In the genomic region with DNA sequence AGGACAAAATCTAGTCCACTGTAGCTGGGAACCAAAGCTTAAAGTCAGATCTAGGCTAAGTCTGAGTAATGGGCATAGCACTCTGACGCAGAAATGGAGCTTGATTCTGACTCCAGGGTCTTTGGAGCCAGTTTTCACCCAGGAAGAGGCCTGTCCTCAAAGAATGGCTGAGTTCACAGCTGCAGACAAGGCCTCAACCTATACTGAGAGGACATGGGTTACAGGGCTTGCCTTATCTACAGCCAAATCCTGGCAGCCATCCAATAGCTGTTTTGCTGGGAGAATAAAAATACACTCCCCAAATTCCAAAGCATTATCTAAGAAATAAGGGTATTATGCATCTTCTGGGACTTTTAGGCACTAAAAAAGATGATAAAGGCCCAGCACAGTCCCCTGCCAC, we compare ENCODE assay signal across 33 cellular contexts.
A peak's percentile ranks its signal among the peaks of the same experiment; 100 is the strongest.
DNase-seq lines count a peak whose midpoint lies in the region; ATAC-seq, FAIRE-seq and TF ChIP-seq lines count a peak whose summit lies in the region.
"Had no signal": no experiment of that assay in that cellular context is flagged by ENCODE, and none has a peak within 500 bp of the region (broad histone marks: within the 10 kb centered on the region; RNA-seq: fewer than 3 reads in every experiment).

No MANE protein-coding gene starts in this region.

- no peak for TF ChIP-seq EP300 in SK-N-SH (IDR thresholded peaks at IDR 0.05; ENCODE audit: borderline replicate concordance in 1 of 2, low read depth in 1 of 2, low read length in 1 of 2)

- H3K27me3 ChIP-seq in SK-N-SH (ENCODE audit: insufficient read depth) = no peaks in the 10 kb centered on the region
- H3K27me3 ChIP-seq in keratinocyte (ENCODE audit: control insufficient read depth, extremely low read depth, insufficient read depth, low read length) = no peaks in the 10 kb centered on the region
- no peaks in the 10 kb centered on the region for H3K27me3 ChIP-seq in small intestine (ENCODE audit: control insufficient read depth in 2 of 2, insufficient read depth in 2 of 2, low read length in 2 of 2)
- H3K27me3 ChIP-seq: BLaER1 treated with 17β-estradiol and CSF1 and Interleukin-3, amounts not matched to agents 10 nM and 100 nM; esophagus muscularis mucosa; left lung; right atrium auricular region; suprapubic skin had no signal

- DNase-seq in HUDEP-2 (lab: John Stamatoyannopoulos, UW; ENCODE audit: unreplicated experiment in 76 of 76) = peak in 45 of 76 experiments; percentile 1 to 53 (median 22)
- DNase-seq in SK-N-SH = peak; percentile 30
- DNase-seq in keratinocyte (ENCODE audit: low read depth, low spot score) = no peak
- DNase-seq in small intestine = peak; percentile 32
- DNase-seq in inferior parietal cortex (ENCODE audit: extremely low spot score) = no peak
- no peak for DNase-seq in SKM-1 (lab: John Stamatoyannopoulos, UW; ENCODE audit: unreplicated experiment)
- DNase-seq in midbrain (lab: John Stamatoyannopoulos, UW) = no peak
- DNase-seq: activated B cell treated with CpG ODN at 0.5 μM for 24 hours; activated CD4-positive, alpha-beta T cell treated with anti-CD3 and anti-CD28 coated beads, Interleukin-2, amount 50 U/mL, for 48 hours; activated CD8-positive, alpha-beta memory T cell treated with anti-CD3 and anti-CD28 coated beads, Interleukin-2, amount 50 U/mL, for 4 hours; activated naive CD4-positive, alpha-beta T cell treated with anti-CD3 and anti-CD28 coated beads, Interleukin-2, amount 10 ng/mL, durations not matched to agents 7 days and 5 days; amygdala; COR-L47; DND-41; foreskin melanocyte; Kasumi-1; left lung; NCI-H1436; NCI-H2081 treated with DMSO at 0.1 percent for 48 hours; PC-3; Right ventricle myocardium superior; stimulated activated CD4-positive, alpha-beta T cell treated with anti-CD3 and anti-CD28 coated beads, Interleukin-4, amount 100 ng/mL, for 1 hour; SW 1271; T1000 had no signal

- H3K27ac ChIP-seq in SK-N-SH (ENCODE audit: low read depth in 2 of 2, low read length in 1 of 2) = no peak overlapping the region
- H3K27ac ChIP-seq in keratinocyte (ENCODE audit: control insufficient read depth, insufficient read depth, low read length) = no peak overlapping the region
- H3K27ac ChIP-seq in small intestine (ENCODE audit: low read depth in 1 of 2, low read length in 1 of 2) = no peak overlapping the region
- H3K27ac ChIP-seq: BLaER1 treated with 17β-estradiol and CSF1 and Interleukin-3, amounts not matched to agents 10 nM and 100 nM; esophagus muscularis mucosa; left lung; right atrium auricular region; suprapubic skin had no signal

- 100% methylated on average over 1 of the region's 1 CpG for WGBS in SK-N-SH (ENCODE audit: low lambda C conversion rate)
- 92 to 95% (median 92%) methylated on average over 1 of the region's 1 CpG for WGBS in small intestine, 3 donors

- H3K36me3 ChIP-seq in SK-N-SH (replicated peaks in 1 of 2; ENCODE audit: control insufficient read depth in 1 of 2, insufficient read depth in 2 of 2, low read length in 1 of 2) = no peaks in the 10 kb centered on the region
- no peaks in the 10 kb centered on the region for H3K36me3 ChIP-seq in keratinocyte (ENCODE audit: control insufficient read depth in 2 of 2, extremely low read depth in 1 of 2, insufficient read depth in 2 of 2, low read length in 2 of 2)
- peaks cover 0 to 3% of the 10 kb centered on the region in 2 donors for H3K36me3 ChIP-seq in small intestine (ENCODE audit: control insufficient read depth in 2 of 2, insufficient read depth in 2 of 2, low read length in 2 of 2)
- H3K36me3 ChIP-seq: HAP-1 had no signal

- POLR2A ChIA-PET in SK-N-SH (lab: Yijun Ruan, JAX) = no interaction called here

- H2AFZ ChIP-seq in SK-N-SH (ENCODE audit: low read depth) = no peak overlapping the region
- no peak overlapping the region for H2AFZ ChIP-seq in keratinocyte (ENCODE audit: control insufficient read depth, low read length)

- no peak overlapping the region for H3K9ac ChIP-seq in SK-N-SH
- H3K9ac ChIP-seq in keratinocyte (ENCODE audit: control insufficient read depth, extremely low read depth, insufficient read depth, low read length) = no peak overlapping the region
- H3K9ac ChIP-seq: BLaER1 treated with 17β-estradiol and CSF1 and Interleukin-3, amounts not matched to agents 10 nM and 100 nM had no signal

- H3K9me2 ChIP-seq in SK-N-SH = no peaks in the 10 kb centered on the region

- dilution Hi-C loops in keratinocyte (cut with MboI; ENCODE audit: extremely low pct_ligation_motif_present, low sequenced_read_pairs) = no loop called here

- CTCF ChIA-PET in SK-N-SH (lab: Yijun Ruan, JAX) = interaction anchor here (0.9 to 1.3 kb wide), 4 partner anchors 9 to 29 kb away, joined by 3 to 8 read pairs (median 3); no protein-coding TSS in a partner anchor

- peaks cover 0 to 6% of the 10 kb centered on the region in 2 experiments; a peak in 2 of 4 replicates for H3K4me1 ChIP-seq in SK-N-SH (ENCODE audit: control insufficient read depth in 1 of 2, insufficient read depth in 2 of 2, low read depth in 1 of 2, low read length in 1 of 2)
- peaks cover 8% of the 10 kb centered on the region for H3K4me1 ChIP-seq in keratinocyte (ENCODE audit: control insufficient read depth, extremely low read depth, insufficient read depth, low read length)
- no peaks in the 10 kb centered on the region for H3K4me1 ChIP-seq in small intestine (ENCODE audit: control insufficient read depth in 2 of 2, insufficient read depth in 1 of 2, low read depth in 1 of 2, low read length in 1 of 2)
- H3K4me1 ChIP-seq: BLaER1 treated with 17β-estradiol and CSF1 and Interleukin-3, amounts not matched to agents 10 nM and 100 nM had no signal

- H3K79me2 ChIP-seq in SK-N-SH (ENCODE audit: insufficient read depth) = no peaks in the 10 kb centered on the region
- H3K79me2 ChIP-seq in keratinocyte (ENCODE audit: control insufficient read depth, insufficient read depth, low read length) = no peaks in the 10 kb centered on the region

- H4K20me1 ChIP-seq in SK-N-SH (ENCODE audit: insufficient read depth) = no peaks in the 10 kb centered on the region
- H4K20me1 ChIP-seq in keratinocyte (ENCODE audit: control insufficient read depth, extremely low read depth, insufficient read depth, low read length) = no peaks in the 10 kb centered on the region
- H4K20me1 ChIP-seq: BLaER1 treated with 17β-estradiol and CSF1 and Interleukin-3, amounts not matched to agents 10 nM and 100 nM had no signal

- TF ChIP-seq CTCF in SK-N-SH (IDR thresholded peaks at IDR 0.05) (no peak), keratinocyte (optimal IDR thresholded peaks at IDR 0.05 in 1 of 3, IDR thresholded peaks at IDR 0.05 in 1 of 3, conservative IDR thresholded peaks at IDR 0.05 in 1 of 3; ENCODE audit: extremely low read depth in 1 of 3, insufficient read depth in 2 of 3, low read length in 3 of 3) (no peak)

- no peak for TF ChIP-seq RAD21 in SK-N-SH (IDR thresholded peaks at IDR 0.05; ENCODE audit: low read length)

- no peaks in the 10 kb centered on the region for H3F3A ChIP-seq in SK-N-SH (replicated peaks; ENCODE audit: insufficient read depth)

- no peaks in the 10 kb centered on the region for H3K9me1 ChIP-seq in keratinocyte (ENCODE audit: control insufficient read depth, extremely low read depth, insufficient read depth, low read length)

- FAIRE-seq in keratinocyte (lab: Jason Lieb, UNC) (peak; percentile 67), small intestine (lab: Jason Lieb, UNC) (no peak)

- no peak for ATAC-seq in HG03520 (IDR thresholded peaks at IDR 0.05; ENCODE audit: unreplicated experiment)
- ATAC-seq: left lung; natural killer cell treated with Interleukin-12 subunit alpha and Interleukin-12 subunit beta and Interleukin-15 and Interleukin-18, amount 100 ng/mL, for 72 hours; PC-3; stimulated activated memory B cell treated with anti-CD40 and anti-IgM and Interleukin-4, amounts not matched to agents 10 μg/mL and 1 μg/mL and 100 μg/mL, for 72 hours had no signal

- H3K9me3 ChIP-seq in SK-N-SH (no peaks in the 10 kb centered on the region), keratinocyte (ENCODE audit: control insufficient read depth, low read depth, low read length) (no peaks in the 10 kb centered on the region), small intestine (ENCODE audit: control insufficient read depth, low read depth) (no peaks in the 10 kb centered on the region)
- H3K9me3 ChIP-seq: BLaER1 treated with 17β-estradiol and CSF1 and Interleukin-3, amounts not matched to agents 10 nM and 100 nM; esophagus muscularis mucosa; HAP-1; left lung; right atrium auricular region; suprapubic skin had no signal

- H3K4me2 ChIP-seq in SK-N-SH (no peak overlapping the region), keratinocyte (ENCODE audit: control insufficient read depth, extremely low read depth, insufficient read depth, low read depth, low read length) (no peak overlapping the region)
- H3K4me2 ChIP-seq: BLaER1 treated with 17β-estradiol and CSF1 and Interleukin-3, amounts not matched to agents 10 nM and 100 nM had no signal

- no peak overlapping the region for H3K4me3 ChIP-seq in SK-N-SH (ENCODE audit: low read depth in 2 of 2, low read length in 1 of 2)
- no peak overlapping the region for H3K4me3 ChIP-seq in keratinocyte (ENCODE audit: control insufficient read depth in 2 of 3, extremely low read depth in 1 of 3, insufficient read depth in 2 of 3, low read depth in 1 of 3, low read length in 3 of 3)
- H3K4me3 ChIP-seq in small intestine (ENCODE audit: low read depth in 1 of 2, low read length in 2 of 2) = no peak overlapping the region
- H3K4me3 ChIP-seq: BLaER1 treated with 17β-estradiol and CSF1 and Interleukin-3, amounts not matched to agents 10 nM and 100 nM; coronary artery; esophagus muscularis mucosa; HAP-1; left lung; right atrium auricular region; suprapubic skin had no signal

TF ChIP-seq in SK-N-SH, 30 proteins besides CTCF, POLR2A, EP300 and RAD21:
- TF ChIP-seq GATA2 (CRISPR knock-in tag; IDR thresholded peaks at IDR 0.05) (peak; percentile 42; the same call in 1 of the 2 replicates), NFIC (IDR thresholded peaks at IDR 0.05; ENCODE audit: borderline replicate concordance) (peak; percentile 52; the same call in 1 of the 2 replicates), POLR2AphosphoS5 (IDR thresholded peaks at IDR 0.05; ENCODE audit: low read depth, low read length) (no peak)

Comparison
In these comparisons a context has a peak if more than half of its experiments do, and no peak if none do; other contexts are left out.
1. DNase-seq: peak in HUDEP-2 (45 of 76), SK-N-SH (single experiment) and small intestine (single experiment); none in keratinocyte (single experiment), inferior parietal cortex (single experiment), SKM-1 (single experiment) and midbrain (single experiment).